In genomic region chr12:91397866-91398532, GRCh38 we compare ENCODE assay signal across 33 cellular contexts.
"Had no signal": no experiment of that assay in that cellular context is flagged by ENCODE, and none has a peak within 500 bp of the region (broad histone marks: within the 10 kb centered on the region; RNA-seq: fewer than 3 reads in every experiment).

No MANE protein-coding gene starts in this region.

- H3K27me3 ChIP-seq: esophagus squamous epithelium, gastroesophageal sphincter, pancreas, sigmoid colon, suprapubic skin, tibial artery, upper lobe of right lung had no signal

- H3K36me3 Mint-ChIP-seq: stimulated activated memory B cell treated with anti-CD40 and anti-IgM and Interleukin-4, amounts not matched to agents 10 μg/mL and 1 μg/mL and 100 μg/mL, for 72 hours had no signal

- H3K4me3 ChIP-seq: esophagus squamous epithelium, gastroesophageal sphincter, lower lobe of right lung, mucosa of descending colon, pancreas, psoas muscle, sigmoid colon, suprapubic skin, tibial artery, upper lobe of right lung had no signal

- FAIRE-seq: bronchial epithelial cell, pancreas, small intestine, TTC549 had no signal

- DNase-seq: activated CD4-positive, alpha-beta T cell treated with anti-CD3 and anti-CD28 coated beads for 1 hour; activated CD4-positive, alpha-beta T cell treated with anti-CD3 and anti-CD28 coated beads, Interleukin-2, amount 50 U/mL, for 1 hour; activated CD8-positive, alpha-beta memory T cell treated with anti-CD3 and anti-CD28 coated beads, Interleukin-2, amount 50 U/mL, for 4 hours; activated gamma-delta T cell treated with Interleukin-2 at 50 U/mL for 16 hours; activated T-cell treated with anti-CD3 and anti-CD28 coated beads, Interleukin-2, amount 50 U/mL, for 1 hour; anterior cingulate cortex; esophagus squamous epithelium; head of caudate nucleus; hypothalamus; kidney glomerular epithelial cell; lower lobe of right lung; mesendoderm; mucosa of descending colon; nucleus accumbens; pancreas; psoas muscle; sigmoid colon; small intestine; stimulated activated CD4-positive, alpha-beta T cell treated with anti-CD3 and anti-CD28 coated beads, Interleukin-4, amount 100 ng/mL, for 24 hours; T-helper 9 cell; tibial artery; upper lobe of right lung had no signal

- H3K36me3 ChIP-seq: esophagus squamous epithelium, gastroesophageal sphincter, lower lobe of right lung, pancreas, sigmoid colon, suprapubic skin, tibial artery, upper lobe of right lung had no signal

- H3K9me3 Mint-ChIP-seq: central memory CD8-positive, alpha-beta T cell; natural killer cell treated with Interleukin-12 subunit alpha and Interleukin-12 subunit beta and Interleukin-15 and Interleukin-18, amount 100 ng/mL, for 72 hours; stimulated activated memory B cell treated with anti-CD40 and anti-IgM and Interleukin-4, amounts not matched to agents 10 μg/mL and 1 μg/mL and 100 μg/mL, for 72 hours had no signal

- H3K4me3 Mint-ChIP-seq: activated naive CD4-positive, alpha-beta T cell treated with anti-CD3 and anti-CD28 coated beads, Interleukin-2, amount 50 U/mL, for 24 hours; central memory CD8-positive, alpha-beta T cell; dendritic cell treated with granulocyte-macrophage colony-stimulating factor and Interleukin-4, amounts not matched to agents 40 ng/mL and 50 ng/mL, for 4 days; natural killer cell treated with Interleukin-12 subunit alpha and Interleukin-12 subunit beta and Interleukin-15 and Interleukin-18, amount 100 ng/mL, for 72 hours; stimulated activated memory B cell treated with anti-CD40 and anti-IgM and Interleukin-4, amounts not matched to agents 10 μg/mL and 1 μg/mL and 100 μg/mL, for 72 hours; WTC11 had no signal

- H3K27ac ChIP-seq: esophagus squamous epithelium, gastroesophageal sphincter, lower lobe of right lung, pancreas, psoas muscle, sigmoid colon, suprapubic skin, tibial artery, upper lobe of right lung had no signal

- H3K9me3 ChIP-seq: esophagus squamous epithelium, gastroesophageal sphincter, lower lobe of right lung, mucosa of descending colon, pancreas, psoas muscle, sigmoid colon, suprapubic skin, tibial artery, upper lobe of right lung had no signal

- H3K27me3 Mint-ChIP-seq: activated naive CD4-positive, alpha-beta T cell treated with anti-CD3 and anti-CD28 coated beads, Interleukin-2, amount 50 U/mL, for 24 hours; dendritic cell treated with granulocyte-macrophage colony-stimulating factor and Interleukin-4, amounts not matched to agents 40 ng/mL and 50 ng/mL, for 4 days had no signal

- H3K4me1 Mint-ChIP-seq: activated naive CD4-positive, alpha-beta T cell treated with anti-CD3 and anti-CD28 coated beads, Interleukin-2, amount 50 U/mL, for 24 hours; central memory CD8-positive, alpha-beta T cell; stimulated activated memory B cell treated with anti-CD40 and anti-IgM and Interleukin-4, amounts not matched to agents 10 μg/mL and 1 μg/mL and 100 μg/mL, for 72 hours had no signal

- H3K4me1 ChIP-seq: esophagus squamous epithelium, gastroesophageal sphincter, lower lobe of right lung, pancreas, psoas muscle, sigmoid colon, upper lobe of right lung had no signal

- ATAC-seq: gastroesophageal sphincter; left lobe of liver; lower lobe of right lung; mucosa of descending colon; pancreas; psoas muscle; stimulated activated memory B cell treated with anti-CD40 and anti-IgM and Interleukin-4, amounts not matched to agents 10 μg/mL and 1 μg/mL and 100 μg/mL, for 72 hours; upper lobe of right lung; WTC11 had no signal

- H3K27ac Mint-ChIP-seq: activated naive CD4-positive, alpha-beta T cell treated with anti-CD3 and anti-CD28 coated beads, Interleukin-2, amount 50 U/mL, for 24 hours; dendritic cell treated with granulocyte-macrophage colony-stimulating factor and Interleukin-4, amounts not matched to agents 40 ng/mL and 50 ng/mL, for 4 days; natural killer cell treated with Interleukin-12 subunit alpha and Interleukin-12 subunit beta and Interleukin-15 and Interleukin-18, amount 100 ng/mL, for 72 hours; stimulated activated memory B cell treated with anti-CD40 and anti-IgM and Interleukin-4, amounts not matched to agents 10 μg/mL and 1 μg/mL and 100 μg/mL, for 72 hours; WTC11 had no signal
